16 cellular contexts compared by ENCODE assay signal in genomic region chr4:8649631-8650261, GRCh38. TPM values are rescaled to one million over a fixed set of nuclear protein-coding genes. Genes with fewer than 3 reads are reported as not detected.
"Had no signal": no experiment of that assay in that cellular context is flagged by ENCODE, and none has a peak within 500 bp of the region (broad histone marks: within the 10 kb centered on the region; RNA-seq: fewer than 3 reads in every experiment).

No MANE protein-coding gene starts in this region.

- H3K27me3 ChIP-seq: right lobe of liver, SJSA1, thyroid gland had no signal

- DNase-seq: activated CD4-positive, alpha-beta T cell treated with anti-CD3 and anti-CD28 coated beads, Interleukin-2, amount 10 ng/mL, durations not matched to agents 7 days and 5 days; activated naive CD4-positive, alpha-beta T cell treated with anti-CD3 and anti-CD28 coated beads for 36 hours; activated naive CD8-positive, alpha-beta T cell treated with anti-CD3 and anti-CD28 coated beads, Interleukin-2, amount 50 U/mL, for 24 hours; cerebellar nuclear complex; dermis blood vessel endothelial cell; natural killer cell; psoas muscle; stimulated activated CD4-positive, alpha-beta T cell treated with anti-CD3 and anti-CD28 coated beads, Interleukin-1b, Interleukin-23, amount 100 ng/mL, for 48 hours; SW 1271; thyroid gland had no signal

- H3K27me3 Mint-ChIP-seq: activated CD4-positive, alpha-beta T cell treated with anti-CD3 and anti-CD28 coated beads, Interleukin-2, amount 10 ng/mL, durations not matched to agents 7 days and 5 days had no signal

- H3K4me1 ChIP-seq: heart left ventricle, left lung, psoas muscle, right lobe of liver, SJSA1 had no signal

- H3K9me3 ChIP-seq: heart left ventricle, left lung, psoas muscle, right lobe of liver, SJSA1, thyroid gland had no signal

- H3K27ac Mint-ChIP-seq: activated CD4-positive, alpha-beta T cell treated with anti-CD3 and anti-CD28 coated beads, Interleukin-2, amount 10 ng/mL, durations not matched to agents 7 days and 5 days; activated naive CD4-positive, alpha-beta T cell treated with anti-CD3 and anti-CD28 coated beads for 36 hours; activated naive CD8-positive, alpha-beta T cell treated with anti-CD3 and anti-CD28 coated beads, Interleukin-2, amount 50 U/mL, for 24 hours; activated T-helper 17 cell treated with anti-CD3 and anti-CD28 coated beads, Interleukin-2, amount 50 U/mL, for 72 hours; natural killer cell had no signal

- H3K27ac ChIP-seq: heart left ventricle, left lung, psoas muscle, right lobe of liver, SJSA1, thyroid gland had no signal

- H3K4me3 Mint-ChIP-seq: activated CD4-positive, alpha-beta T cell treated with anti-CD3 and anti-CD28 coated beads, Interleukin-2, amount 10 ng/mL, durations not matched to agents 7 days and 5 days; activated naive CD4-positive, alpha-beta T cell treated with anti-CD3 and anti-CD28 coated beads for 36 hours; activated naive CD8-positive, alpha-beta T cell treated with anti-CD3 and anti-CD28 coated beads, Interleukin-2, amount 50 U/mL, for 24 hours; activated T-helper 17 cell treated with anti-CD3 and anti-CD28 coated beads, Interleukin-2, amount 50 U/mL, for 72 hours; natural killer cell had no signal

- ATAC-seq: activated naive CD8-positive, alpha-beta T cell treated with anti-CD3 and anti-CD28 coated beads, Interleukin-2, amount 50 U/mL, for 24 hours; activated T-helper 17 cell treated with anti-CD3 and anti-CD28 coated beads, Interleukin-2, amount 50 U/mL, for 72 hours; heart left ventricle; left lung; natural killer cell; psoas muscle; right lobe of liver had no signal

- FAIRE-seq: frontal cortex had no signal

- H3K4me1 Mint-ChIP-seq: activated CD4-positive, alpha-beta T cell treated with anti-CD3 and anti-CD28 coated beads, Interleukin-2, amount 10 ng/mL, durations not matched to agents 7 days and 5 days; activated naive CD8-positive, alpha-beta T cell treated with anti-CD3 and anti-CD28 coated beads, Interleukin-2, amount 50 U/mL, for 24 hours; activated T-helper 17 cell treated with anti-CD3 and anti-CD28 coated beads, Interleukin-2, amount 50 U/mL, for 72 hours; natural killer cell had no signal

- H3K36me3 ChIP-seq: heart left ventricle, left lung, right lobe of liver, SJSA1, thyroid gland had no signal

- H3K4me3 ChIP-seq: heart left ventricle, left lung, psoas muscle, right lobe of liver, SJSA1, thyroid gland had no signal

- H3K9me3 Mint-ChIP-seq: natural killer cell had no signal

- H3K36me3 Mint-ChIP-seq: natural killer cell had no signal

RNA-seq across cellular contexts. Expression of gene CPZ, which starts 57.2 kb away (rescaled TPM):
- total RNA-seq: activated CD4-positive, alpha-beta T cell treated with anti-CD3 and anti-CD28 coated beads, Interleukin-2, amount 10 ng/mL, durations not matched to agents 7 days and 5 days; activated naive CD4-positive, alpha-beta T cell treated with anti-CD3 and anti-CD28 coated beads for 36 hours; activated T-helper 17 cell treated with anti-CD3 and anti-CD28 coated beads, Interleukin-2, amount 50 U/mL, for 72 hours; dermis blood vessel endothelial cell; natural killer cell; psoas muscle had no signal
